ENCODE assay signal across 12 cellular contexts in genomic region chr12:75877588-75878381, GRCh38.
A peak's percentile ranks its signal among the peaks of the same experiment; 100 is the strongest.
DNase-seq lines count a peak whose midpoint lies in the region; ATAC-seq and TF ChIP-seq lines count a peak whose summit lies in the region.
"Had no signal": no experiment of that assay in that cellular context is flagged by ENCODE, and none has a peak within 500 bp of the region (broad histone marks: within the 10 kb centered on the region; RNA-seq: fewer than 3 reads in every experiment).

No MANE protein-coding gene starts in this region.

- H3K79me2 ChIP-seq in MM.1S (ENCODE audit: low read length) = no peaks in the 10 kb centered on the region

- no peaks in the 10 kb centered on the region for H3K27me3 Mint-ChIP-seq in Calu3 (ENCODE audit: unreplicated experiment)

- H3F3A ChIP-seq in MM.1S (ENCODE audit: insufficient read depth, low read length) = no peaks in the 10 kb centered on the region

- intact Hi-C loops in Calu3 (cut with micrococcal nuclease; ENCODE audit: unreplicated experiment) (loop anchor here (5.0 kb wide), 4 partner anchors 50 to 145 kb away; no protein-coding TSS in a partner anchor), body of pancreas (cut with DNase I) (no loop called here), psoas muscle (cut with DNase I) (no loop called here)

- no peaks in the 10 kb centered on the region for H4K20me1 ChIP-seq in MM.1S (ENCODE audit: insufficient read depth, low read length)

- peak overlapping the region in 3 of 4 donors; percentile 24 to 71 (median 63) for H3K27ac ChIP-seq in body of pancreas
- H3K27ac ChIP-seq in psoas muscle = no peak overlapping the region
- no peak overlapping the region for H3K27ac ChIP-seq in MM.1S (ENCODE audit: low read length)
- H3K27ac ChIP-seq: C4-2B had no signal

- no peaks in the 10 kb centered on the region for H3K9me3 ChIP-seq in body of pancreas
- H3K9me3 ChIP-seq in psoas muscle = no peaks in the 10 kb centered on the region
- H3K9me3 ChIP-seq in MM.1S (replicated peaks; ENCODE audit: insufficient read depth, low read length) = no peaks in the 10 kb centered on the region

- H3K4me1 Mint-ChIP-seq in Calu3 (ENCODE audit: low read depth, unreplicated experiment) = peaks cover 50% of the 10 kb centered on the region
- H3K4me1 Mint-ChIP-seq: natural killer cell had no signal

- no TSS peak for BruUV-seq in Calu3 (replicated peaks; lab: Mats Ljungman, UMichigan)

- no peak overlapping the region for H3K9ac ChIP-seq in MM.1S (ENCODE audit: low read length)

- H3K9me3 Mint-ChIP-seq in Calu3 (ENCODE audit: low read depth, unreplicated experiment) = no peaks in the 10 kb centered on the region
- H3K9me3 Mint-ChIP-seq: natural killer cell had no signal

- no peak overlapping the region for H2AFZ ChIP-seq in MM.1S (ENCODE audit: low read length)

- 7 to 8% methylated on average over 9 of the region's 9 CpGs for WGBS in body of pancreas, 2 donors
- WGBS in psoas muscle, 3 donors = 33 to 48% (median 36%) methylated on average over 9 of the region's 9 CpGs

- H3K4me1 ChIP-seq in body of pancreas = peaks cover 25% of the 10 kb centered on the region
- no peaks in the 10 kb centered on the region for H3K4me1 ChIP-seq in psoas muscle
- no peaks in the 10 kb centered on the region for H3K4me1 ChIP-seq in MM.1S (ENCODE audit: low read length)

- H3K36me3 ChIP-seq in body of pancreas (replicated peaks in 1 of 2; ENCODE audit: insufficient read depth in 1 of 2, low read depth in 2 of 2) (no peaks in the 10 kb centered on the region), psoas muscle (ENCODE audit: insufficient read depth in 1 of 2, low read depth in 1 of 2) (no peaks in the 10 kb centered on the region), MM.1S (replicated peaks; ENCODE audit: insufficient read depth, low read length) (no peaks in the 10 kb centered on the region)

- no peak overlapping the region for H3K4me2 ChIP-seq in MM.1S (ENCODE audit: low read depth, low read length)

- H3K9me2 ChIP-seq in MM.1S (replicated peaks; ENCODE audit: insufficient read depth, low read length) = no peaks in the 10 kb centered on the region

- peak overlapping the region; percentile 83 for H3K27ac Mint-ChIP-seq in Calu3 (ENCODE audit: unreplicated experiment)
- H3K27ac Mint-ChIP-seq: natural killer cell had no signal

- H3K27me3 ChIP-seq in body of pancreas = no peaks in the 10 kb centered on the region
- H3K27me3 ChIP-seq in psoas muscle (ENCODE audit: insufficient read depth in 3 of 3, low read length in 2 of 3) = no peaks in the 10 kb centered on the region
- no peaks in the 10 kb centered on the region for H3K27me3 ChIP-seq in MM.1S (replicated peaks; ENCODE audit: insufficient read depth, low read length)

- TF ChIP-seq POLR2A in body of pancreas (IDR thresholded peaks at IDR 0.05) (no peak), erythroblast (IDR thresholded peaks at IDR 0.05; ENCODE audit: low read length) (no peak)

- ATAC-seq in body of pancreas = peak; percentile 43
- ATAC-seq in psoas muscle = no peak
- ATAC-seq in HG03280 (IDR thresholded peaks at IDR 0.05; ENCODE audit: unreplicated experiment) = no peak
- ATAC-seq: natural killer cell had no signal

- TF ChIP-seq CTCF in Calu3 (IDR thresholded peaks at IDR 0.05; ENCODE audit: unreplicated experiment) (no peak), body of pancreas (IDR thresholded peaks at IDR 0.05) (no peak), psoas muscle (IDR thresholded peaks at IDR 0.05) (no peak), MM.1S (IDR thresholded peaks at IDR 0.05; ENCODE audit: low read length) (no peak)

- H3K36me3 Mint-ChIP-seq in Calu3 (ENCODE audit: insufficient read depth, unreplicated experiment) = peaks cover 12% of the 10 kb centered on the region
- H3K36me3 Mint-ChIP-seq: natural killer cell had no signal

- peak overlapping the region; percentile 52 for H3K4me3 Mint-ChIP-seq in Calu3 (ENCODE audit: low read depth, unreplicated experiment)
- H3K4me3 Mint-ChIP-seq: natural killer cell had no signal

- H3K4me3 ChIP-seq in body of pancreas (no peak overlapping the region), psoas muscle (no peak overlapping the region), MM.1S (ENCODE audit: low read length) (no peak overlapping the region)

- DNase-seq in Calu3 (no peak), NCI-H2081 (lab: John Stamatoyannopoulos, UW) (peak; percentile 61 to 74), body of pancreas (peak in 1 of 4 donors; percentile 23), myocyte (ENCODE audit: low read depth) (peak; percentile 19), psoas muscle (no peak), erythroblast (lab: John Stamatoyannopoulos, UW) (no peak), MM.1S (no peak)
- DNase-seq: H7, natural killer cell, NCI-H526 had no signal

- CTCF ChIA-PET in Calu3 (lab: Charles Lee) = interaction anchor here (0.8 to 1.5 kb wide), 2 partner anchors 14 to 160 kb away, joined by 3 to 6 read pairs; no protein-coding TSS in a partner anchor

Comparison
In these comparisons a context has a peak if more than half of its experiments do, and no peak if none do; other contexts are left out.
1. DNase-seq: peak in NCI-H2081 (2 of 2) and myocyte (single experiment); none in Calu3 (single experiment), psoas muscle (0 of 2), erythroblast (0 of 2) and MM.1S (single experiment).
2. H3K27ac ChIP-seq: peak in body of pancreas (3 of 4); none in psoas muscle (single experiment) and MM.1S (single experiment).